ENCODE assay signal across 1 cellular context in genomic region chr22:39665661-39666431, GRCh38.
TF ChIP-seq lines count a peak whose summit lies in the region.

No MANE protein-coding gene starts in this region.

TF ChIP-seq in GM23338, 12 proteins besides CTCF, POLR2A, EP300 and RAD21 (continued from another document):
- TF ChIP-seq ZNF462 (CRISPR knock-in tag; IDR thresholded peaks at IDR 0.05) = no peak
- no peak for TF ChIP-seq EZH2 (IDR thresholded peaks at IDR 0.05; ENCODE audit: low read depth, unreplicated experiment)
